ENCODE assay signal across 14 cellular contexts in the genomic region with DNA sequence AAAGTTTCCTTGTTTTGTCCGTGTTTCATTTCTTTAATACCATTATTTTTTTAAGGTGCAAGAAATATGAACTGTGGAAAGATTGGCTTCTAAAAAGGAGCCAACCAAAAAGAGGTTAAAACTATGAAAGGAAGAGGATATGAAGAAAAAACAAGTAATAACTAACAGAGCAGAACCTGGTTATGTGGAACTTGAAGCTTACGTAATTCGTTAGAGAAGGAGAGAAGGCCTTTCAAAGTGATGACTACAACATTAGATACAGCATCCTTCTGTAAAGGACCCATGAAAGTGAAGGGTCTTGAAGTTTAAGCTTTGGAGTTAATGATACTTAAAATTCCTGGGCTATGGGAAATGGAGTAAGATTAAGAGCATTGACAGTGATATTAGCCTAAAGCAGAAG.
"Had no signal": no experiment of that assay in that cellular context is flagged by ENCODE, and none has a peak within 500 bp of the region (broad histone marks: within the 10 kb centered on the region; RNA-seq: fewer than 3 reads in every experiment).

No MANE protein-coding gene starts in this region.

- H3K27ac Mint-ChIP-seq: activated naive CD4-positive, alpha-beta T cell treated with anti-CD3 and anti-CD28 coated beads, Interleukin-2, amount 10 ng/mL, durations not matched to agents 7 days and 5 days; T-helper 2 cell treated with Interferon-gamma antibody and Interleukin-4, amounts not matched to agents 5 μg/mL and 100 μg/mL, for 36 hours had no signal

- H3K9me3 Mint-ChIP-seq: activated naive CD4-positive, alpha-beta T cell treated with anti-CD3 and anti-CD28 coated beads, Interleukin-2, amount 10 ng/mL, durations not matched to agents 7 days and 5 days; T-helper 2 cell treated with Interferon-gamma antibody and Interleukin-4, amounts not matched to agents 5 μg/mL and 100 μg/mL, for 36 hours had no signal

- ATAC-seq: lower lobe of right lung had no signal

- H3K27me3 Mint-ChIP-seq: activated naive CD4-positive, alpha-beta T cell treated with anti-CD3 and anti-CD28 coated beads, Interleukin-2, amount 10 ng/mL, durations not matched to agents 7 days and 5 days had no signal

- H3K4me3 Mint-ChIP-seq: activated naive CD4-positive, alpha-beta T cell treated with anti-CD3 and anti-CD28 coated beads, Interleukin-2, amount 10 ng/mL, durations not matched to agents 7 days and 5 days; T-helper 2 cell treated with Interferon-gamma antibody and Interleukin-4, amounts not matched to agents 5 μg/mL and 100 μg/mL, for 36 hours had no signal

- H3K4me1 Mint-ChIP-seq: activated naive CD4-positive, alpha-beta T cell treated with anti-CD3 and anti-CD28 coated beads, Interleukin-2, amount 10 ng/mL, durations not matched to agents 7 days and 5 days had no signal

- DNase-seq: activated CD4-positive, alpha-beta T cell treated with anti-CD3 and anti-CD28 coated beads, Interleukin-2, amount 50 U/mL, for 1 hour; activated CD8-positive, alpha-beta memory T cell treated with anti-CD3 and anti-CD28 coated beads for 24 hours; activated naive CD4-positive, alpha-beta T cell treated with anti-CD3 and anti-CD28 coated beads, Interleukin-2, amount 10 ng/mL, durations not matched to agents 7 days and 5 days; caudate nucleus; lower lobe of right lung; nucleus accumbens; posterior cingulate gyrus; stimulated activated CD4-positive, alpha-beta T cell treated with anti-CD3 and anti-CD28 coated beads, Interleukin-15, amount 100 ng/mL, for 24 hours; stimulated activated CD4-positive, alpha-beta T cell treated with anti-CD3 and anti-CD28 coated beads, Interleukin-4, amount 100 ng/mL, for 24 hours; stimulated activated naive CD4-positive, alpha-beta T cell treated with Interleukin-2 at 50 U/mL for 16 hours; substantia nigra; SW 1271; uterus had no signal
